ENCODE assay signal across 8 cellular contexts in the genomic region with DNA sequence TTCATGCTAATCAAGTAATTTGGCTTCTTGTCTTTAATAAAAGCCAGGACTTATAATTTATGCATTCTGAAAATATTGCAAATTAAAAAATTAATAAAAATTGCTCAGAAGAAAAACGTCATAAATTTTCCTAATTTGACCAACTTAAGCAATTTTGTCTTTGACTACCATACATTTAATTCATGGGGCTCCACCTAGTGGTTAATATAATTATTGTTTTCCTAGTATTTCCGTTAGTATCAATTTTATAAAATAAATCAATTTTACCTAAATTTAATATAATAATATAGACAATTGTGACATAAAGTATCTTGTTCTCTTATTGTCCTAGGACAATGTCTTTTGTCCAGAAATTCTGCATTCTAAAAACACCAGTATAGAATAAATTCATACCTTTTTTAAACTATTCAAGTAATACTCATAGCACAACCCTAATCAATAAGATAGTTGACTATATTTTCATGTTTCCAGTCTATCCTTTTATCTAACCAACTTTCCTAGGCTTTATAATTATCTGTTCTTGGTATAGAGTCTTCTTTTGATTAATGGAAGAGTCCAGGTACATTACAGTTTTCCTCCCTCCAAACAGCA.
DNase-seq lines count a peak whose midpoint lies in the region; ATAC-seq and TF ChIP-seq lines count a peak whose summit lies in the region.

No MANE protein-coding gene starts in this region.

- no peaks in the 10 kb centered on the region for H3K4me1 ChIP-seq in HCT116 (ENCODE audit: control insufficient read depth in 1 of 2, insufficient read depth in 2 of 2, low read length in 2 of 2)

- POLR2A ChIA-PET in HCT116 (lab: Charles Lee) = no interaction called here

- H3K27ac ChIP-seq in HCT116 (ENCODE audit: low read depth, low read length) = no peak overlapping the region

- no peaks in the 10 kb centered on the region for H3K4me1 Mint-ChIP-seq in activated naive CD8-positive, alpha-beta T cell treated with anti-CD3 and anti-CD28 coated beads, Interleukin-2, amount 50 U/mL, for 24 hours

- H3K9ac ChIP-seq in HCT116 (ENCODE audit: low read length) = no peak overlapping the region

- no peak overlapping the region for H3K4me3 ChIP-seq in HCT116 (replicated peaks in 1 of 2; ENCODE audit: low read depth in 1 of 2, low read length in 2 of 2)

- H3K9me2 ChIP-seq in HCT116 (ENCODE audit: insufficient read depth) = no peaks in the 10 kb centered on the region

- BruUV-seq in HCT116 (replicated peaks; lab: Mats Ljungman, UMichigan) = no TSS peak

- no peak overlapping the region for H2AFZ ChIP-seq in HCT116 (ENCODE audit: low read depth, low read length, poor library complexity, severe bottlenecking)

- H3K27ac Mint-ChIP-seq in activated naive CD8-positive, alpha-beta T cell treated with anti-CD3 and anti-CD28 coated beads, Interleukin-2, amount 50 U/mL, for 24 hours = no peak overlapping the region

- H3K36me3 Mint-ChIP-seq in activated naive CD8-positive, alpha-beta T cell treated with anti-CD3 and anti-CD28 coated beads, Interleukin-2, amount 50 U/mL, for 24 hours (ENCODE audit: low read depth) = no peaks in the 10 kb centered on the region

- no peaks in the 10 kb centered on the region for H3K9me3 ChIP-seq in HCT116 (ENCODE audit: control insufficient read depth in 1 of 2, insufficient read depth in 1 of 2, low read depth in 1 of 2, low read length in 2 of 2)

- ATAC-seq in HCT116 = no peak
- ATAC-seq in HG03139 (IDR thresholded peaks at IDR 0.05; ENCODE audit: unreplicated experiment) = no peak
- no peak for ATAC-seq in activated naive CD8-positive, alpha-beta T cell treated with anti-CD3 and anti-CD28 coated beads, Interleukin-2, amount 50 U/mL, for 24 hours
- ATAC-seq in HG03108 (IDR thresholded peaks at IDR 0.05; ENCODE audit: unreplicated experiment) = no peak

- RAD21 ChIA-PET in HCT116 (lab: Charles Lee; ENCODE audit: low non-redundant PET in 1 of 2, low total read pairs in 2 of 2, uncharacterized antibody in 2 of 2, unreplicated experiment in 2 of 2) = no interaction called here

- no peaks in the 10 kb centered on the region for H3K27me3 Mint-ChIP-seq in activated naive CD8-positive, alpha-beta T cell treated with anti-CD3 and anti-CD28 coated beads, Interleukin-2, amount 50 U/mL, for 24 hours

- TF ChIP-seq CTCF in AG09319 (IDR thresholded peaks at IDR 0.05; ENCODE audit: low read depth, low read length) (peak; percentile 33), HCT116 (IDR thresholded peaks at IDR 0.05 in 2 of 3, conservative IDR thresholded peaks at IDR 0.05 in 1 of 3; ENCODE audit: borderline replicate concordance in 1 of 3, insufficient read depth in 1 of 3, low read depth in 2 of 3, low read length in 2 of 3) (peak; percentile 28 to 47 (median 43); a peak in 4 of 6 replicates)

- intact Hi-C loops in HCT116 (cut with micrococcal nuclease) = loop anchor here (1.0 to 5.0 kb wide), 4 partner anchors 370 to 840 kb away; no protein-coding TSS in a partner anchor

- H4K20me1 ChIP-seq in HCT116 (ENCODE audit: insufficient read depth) = no peaks in the 10 kb centered on the region

- H3K4me2 ChIP-seq in HCT116 (ENCODE audit: low read length) = no peak overlapping the region

- TF ChIP-seq POLR2A in HCT116 (IDR thresholded peaks at IDR 0.05; ENCODE audit: borderline replicate concordance, extremely low read depth, insufficient read depth, insufficient read length) = no peak

- peaks cover 4% of the 10 kb centered on the region for H3K9me3 Mint-ChIP-seq in activated naive CD8-positive, alpha-beta T cell treated with anti-CD3 and anti-CD28 coated beads, Interleukin-2, amount 50 U/mL, for 24 hours

- no peak overlapping the region for H3K4me3 Mint-ChIP-seq in activated naive CD8-positive, alpha-beta T cell treated with anti-CD3 and anti-CD28 coated beads, Interleukin-2, amount 50 U/mL, for 24 hours

- peaks cover 12% of the 10 kb centered on the region for H3K27me3 ChIP-seq in HCT116 (ENCODE audit: insufficient read depth, low read length)

- no peaks in the 10 kb centered on the region for H3K79me2 ChIP-seq in HCT116 (ENCODE audit: insufficient read depth, low read length)

- DNase-seq in AG09319 (ENCODE audit: extremely low read depth, low read depth) (no peak), HCT116 (ENCODE audit: low read depth, low spot score) (no peak), SHP77 treated with DMSO at 0.1 percent for 48 hours (lab: John Stamatoyannopoulos, UW) (peak; percentile 1), inferior parietal cortex (ENCODE audit: extremely low spot score) (peak; percentile 66), NCI-H510A (lab: John Stamatoyannopoulos, UW) (no peak)
- DNase-seq in activated naive CD8-positive, alpha-beta T cell treated with anti-CD3 and anti-CD28 coated beads, Interleukin-2, amount 50 U/mL, for 24 hours = no peak

- CTCF ChIA-PET in HCT116 (lab: Charles Lee) = interaction anchor here (1.0 to 3.7 kb wide), 2 partner anchors 370 to 447 kb away, joined by 5 to 20 read pairs; no protein-coding TSS in a partner anchor

- H3K36me3 ChIP-seq in HCT116 (ENCODE audit: control insufficient read depth in 1 of 2, insufficient read depth in 2 of 2, low read length in 2 of 2) = no peaks in the 10 kb centered on the region

- TF ChIP-seq RAD21 in HCT116 (IDR thresholded peaks at IDR 0.05; ENCODE audit: low read depth) = peak; percentile 55

TF ChIP-seq in HCT116, 20 proteins besides CTCF, POLR2A, EP300 and RAD21:
- no peak for TF ChIP-seq SP1 (IDR thresholded peaks at IDR 0.05; ENCODE audit: low read depth)
- TF ChIP-seq JUND (IDR thresholded peaks at IDR 0.05) = no peak
- no peak for TF ChIP-seq EZH2 (IDR thresholded peaks at IDR 0.05)
- no peak for TF ChIP-seq ELF1 (IDR thresholded peaks at IDR 0.05; ENCODE audit: borderline replicate concordance, low read depth)
- TF ChIP-seq, protein P1, sequence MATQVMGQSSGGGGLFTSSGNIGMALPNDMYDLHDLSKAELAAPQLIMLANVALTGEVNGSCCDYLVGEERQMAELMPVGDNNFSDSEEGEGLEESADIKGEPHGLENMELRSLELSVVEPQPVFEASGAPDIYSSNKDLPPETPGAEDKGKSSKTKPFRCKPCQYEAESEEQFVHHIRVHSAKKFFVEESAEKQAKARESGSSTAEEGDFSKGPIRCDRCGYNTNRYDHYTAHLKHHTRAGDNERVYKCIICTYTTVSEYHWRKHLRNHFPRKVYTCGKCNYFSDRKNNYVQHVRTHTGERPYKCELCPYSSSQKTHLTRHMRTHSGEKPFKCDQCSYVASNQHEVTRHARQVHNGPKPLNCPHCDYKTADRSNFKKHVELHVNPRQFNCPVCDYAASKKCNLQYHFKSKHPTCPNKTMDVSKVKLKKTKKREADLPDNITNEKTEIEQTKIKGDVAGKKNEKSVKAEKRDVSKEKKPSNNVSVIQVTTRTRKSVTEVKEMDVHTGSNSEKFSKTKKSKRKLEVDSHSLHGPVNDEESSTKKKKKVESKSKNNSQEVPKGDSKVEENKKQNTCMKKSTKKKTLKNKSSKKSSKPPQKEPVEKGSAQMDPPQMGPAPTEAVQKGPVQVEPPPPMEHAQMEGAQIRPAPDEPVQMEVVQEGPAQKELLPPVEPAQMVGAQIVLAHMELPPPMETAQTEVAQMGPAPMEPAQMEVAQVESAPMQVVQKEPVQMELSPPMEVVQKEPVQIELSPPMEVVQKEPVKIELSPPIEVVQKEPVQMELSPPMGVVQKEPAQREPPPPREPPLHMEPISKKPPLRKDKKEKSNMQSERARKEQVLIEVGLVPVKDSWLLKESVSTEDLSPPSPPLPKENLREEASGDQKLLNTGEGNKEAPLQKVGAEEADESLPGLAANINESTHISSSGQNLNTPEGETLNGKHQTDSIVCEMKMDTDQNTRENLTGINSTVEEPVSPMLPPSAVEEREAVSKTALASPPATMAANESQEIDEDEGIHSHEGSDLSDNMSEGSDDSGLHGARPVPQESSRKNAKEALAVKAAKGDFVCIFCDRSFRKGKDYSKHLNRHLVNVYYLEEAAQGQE (IDR thresholded peaks at IDR 0.05; ENCODE audit: low read depth) = no peak
- TF ChIP-seq CBX3 (IDR thresholded peaks at IDR 0.05; ENCODE audit: low read depth) = no peak
- no peak for TF ChIP-seq EGR1 (IDR thresholded peaks at IDR 0.05; ENCODE audit: low read depth)
- no peak for TF ChIP-seq CEBPB (IDR thresholded peaks at IDR 0.05; ENCODE audit: low read depth)
- TF ChIP-seq, protein P2, sequence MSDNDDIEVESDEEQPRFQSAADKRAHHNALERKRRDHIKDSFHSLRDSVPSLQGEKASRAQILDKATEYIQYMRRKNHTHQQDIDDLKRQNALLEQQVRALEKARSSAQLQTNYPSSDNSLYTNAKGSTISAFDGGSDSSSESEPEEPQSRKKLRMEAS (IDR thresholded peaks at IDR 0.05) = no peak
- TF ChIP-seq, protein P3, sequence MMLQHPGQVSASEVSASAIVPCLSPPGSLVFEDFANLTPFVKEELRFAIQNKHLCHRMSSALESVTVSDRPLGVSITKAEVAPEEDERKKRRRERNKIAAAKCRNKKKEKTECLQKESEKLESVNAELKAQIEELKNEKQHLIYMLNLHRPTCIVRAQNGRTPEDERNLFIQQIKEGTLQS (IDR thresholded peaks at IDR 0.05) = no peak
- TF ChIP-seq ZNF274 (IDR thresholded peaks at IDR 0.05; ENCODE audit: low read depth, low read length) = no peak
- TF ChIP-seq FOSL1 (IDR thresholded peaks at IDR 0.05; ENCODE audit: low read depth) = no peak
- TF ChIP-seq ZFX (IDR thresholded peaks at IDR 0.05) = no peak
- TF ChIP-seq TCF7L2 (IDR thresholded peaks at IDR 0.05; ENCODE audit: borderline replicate concordance, extremely low read depth, insufficient read depth, insufficient read length) = no peak

Comparison
In these comparisons a context has a peak if more than half of its experiments do, and no peak if none do; other contexts are left out.
1. DNase-seq: peak in SHP77 treated with DMSO at 0.1 percent for 48 hours (single experiment) and inferior parietal cortex (single experiment); none in AG09319 (single experiment), HCT116 (single experiment), activated naive CD8-positive, alpha-beta T cell treated with anti-CD3 and anti-CD28 coated beads, Interleukin-2, amount 50 U/mL, for 24 hours (single experiment) and NCI-H510A (single experiment).